ENCODE assay signal across 24 cellular contexts in genomic region chr6:18463429-18463828, GRCh38.
"Had no signal": no experiment of that assay in that cellular context is flagged by ENCODE, and none has a peak within 500 bp of the region (broad histone marks: within the 10 kb centered on the region; RNA-seq: fewer than 3 reads in every experiment).

No MANE protein-coding gene starts in this region.

- H3K36me3 ChIP-seq: neural progenitor cell, pancreas, prostate gland, transverse colon, uterus had no signal

- ATAC-seq: naive thymus-derived CD4-positive, alpha-beta T cell; natural killer cell; right cardiac atrium; stimulated activated effector memory CD8-positive, alpha-beta T cell treated with anti-CD3 and anti-CD28 coated beads, Interleukin-12 subunit alpha, Interleukin-12 subunit beta, amount 100 ng/mL, for 72 hours; stimulated activated naive B cell treated with anti-CD40 and anti-IgM and Interleukin-4, amounts not matched to agents 10 μg/mL and 1 μg/mL and 100 μg/mL, for 72 hours; upper lobe of right lung had no signal

- H3K9ac ChIP-seq: neural progenitor cell had no signal

- H3K4me3 ChIP-seq: neural progenitor cell, pancreas, prostate gland, right lobe of liver, sigmoid colon, suprapubic skin, testis, tibial artery, transverse colon, upper lobe of right lung, uterus had no signal

- DNase-seq: naive thymus-derived CD4-positive, alpha-beta T cell; natural killer cell; occipital lobe; pancreas; right cardiac atrium; right lobe of liver; sigmoid colon; small intestine; stimulated activated CD4-positive, alpha-beta T cell treated with anti-CD3 and anti-CD28 coated beads, Interleukin-15, amount 100 ng/mL, for 24 hours; stimulated activated CD4-positive, alpha-beta T cell treated with anti-CD3 and anti-CD28 coated beads, Interleukin-2, amount 100 ng/mL, for 24 hours; stimulated activated CD4-positive, alpha-beta T cell treated with anti-CD3 and anti-CD28 coated beads, Interleukin-2, amount 100 ng/mL, for 48 hours; stimulated activated CD4-positive, alpha-beta T cell treated with anti-CD3 and anti-CD28 coated beads, Interleukin-4, amount 100 ng/mL, for 24 hours; stimulated activated naive B cell treated with anti-CD40 and anti-IgM and Interleukin-4, amounts not matched to agents 10 μg/mL and 1 μg/mL and 100 μg/mL, for 72 hours; stimulated activated naive CD4-positive, alpha-beta T cell treated with Interleukin-2 at 50 U/mL for 16 hours; substantia nigra; testis; tibial artery; transverse colon; upper lobe of right lung; uterus had no signal

- H3K9me3 ChIP-seq: pancreas, prostate gland, right lobe of liver, suprapubic skin, testis, tibial artery, transverse colon, upper lobe of right lung, uterus had no signal

- H3K4me1 ChIP-seq: neural progenitor cell, prostate gland, sigmoid colon, suprapubic skin, testis, transverse colon, upper lobe of right lung, uterus had no signal

- H3K27ac ChIP-seq: neural progenitor cell, pancreas, prostate gland, right lobe of liver, sigmoid colon, suprapubic skin, testis, tibial artery, transverse colon, upper lobe of right lung, uterus had no signal

- H3K4me2 ChIP-seq: neural progenitor cell had no signal

- FAIRE-seq: pancreas, small intestine had no signal

- H3K27me3 ChIP-seq: neural progenitor cell, pancreas, right lobe of liver, sigmoid colon, suprapubic skin, testis, tibial artery, transverse colon, upper lobe of right lung, uterus had no signal

- H2AFZ ChIP-seq: neural progenitor cell had no signal
